9 cellular contexts compared by ENCODE assay signal in genomic region chr6:124870611-124871201, GRCh38.
DNase-seq lines count a peak whose midpoint lies in the region; ATAC-seq and TF ChIP-seq lines count a peak whose summit lies in the region.
"Had no signal": no experiment of that assay in that cellular context is flagged by ENCODE, and none has a peak within 500 bp of the region (broad histone marks: within the 10 kb centered on the region; RNA-seq: fewer than 3 reads in every experiment).

No MANE protein-coding gene starts in this region.

- H3K9me2 ChIP-seq in Loucy (replicated peaks; ENCODE audit: low read depth, low read length), result no peaks in the 10 kb centered on the region

- ATAC-seq in HG03432 (IDR thresholded peaks at IDR 0.05; ENCODE audit: unreplicated experiment) (no peak), HG03520 (IDR thresholded peaks at IDR 0.05; ENCODE audit: unreplicated experiment) (no peak)

- no peaks in the 10 kb centered on the region for H3K36me3 Mint-ChIP-seq in MCF 10A (ENCODE audit: insufficient read depth, unreplicated experiment)
- H3K36me3 Mint-ChIP-seq in CD8-positive, alpha-beta memory T cell, result no peaks in the 10 kb centered on the region
- H3K36me3 Mint-ChIP-seq in activated T-helper 2 cell treated with anti-CD3 and anti-CD28 coated beads, Interferon-gamma antibody, Interleukin-2, Interleukin-4, amounts not matched to agents 10 μg/mL and 5 μg/mL and 100 μg/mL, durations not matched to agents 14 hours and 24 hours and 36 hours (ENCODE audit: low read depth), result no peaks in the 10 kb centered on the region

- CTCF ChIA-PET in MCF 10A (lab: Yijun Ruan, JAX), result interaction anchor here (0.7 to 7.6 kb wide), 22 partner anchors 10 to 1409 kb away, joined by 3 to 127 read pairs (median 4); no protein-coding TSS in a partner anchor
- CTCF ChIA-PET in CD8-positive, alpha-beta memory T cell (lab: Charles Lee), result interaction anchor here (1.0 to 1.2 kb wide), 2 partner anchors 243 to 244 kb away, joined by 3 read pairs; no protein-coding TSS in a partner anchor

- no peaks in the 10 kb centered on the region for H3K4me1 ChIP-seq in Loucy (ENCODE audit: insufficient read depth, low read length, poor library complexity, severe bottlenecking)
- no peaks in the 10 kb centered on the region for H3K4me1 ChIP-seq in CD8-positive, alpha-beta memory T cell (ENCODE audit: insufficient read depth, low read length)

- POLR2A ChIA-PET in MCF 10A (lab: Yijun Ruan, JAX), result interaction anchor here (0.6 to 1.5 kb wide), 8 partner anchors 11 to 439 kb away, joined by 3 to 10 read pairs (median 3); no protein-coding TSS in a partner anchor
- POLR2A ChIA-PET in CD8-positive, alpha-beta memory T cell (lab: Charles Lee), result no interaction called here

- no peak overlapping the region for H2AFZ ChIP-seq in Loucy (ENCODE audit: low read length)

- H3K27me3 ChIP-seq in Loucy (ENCODE audit: insufficient read depth, low read length, poor library complexity, severe bottlenecking), result no peaks in the 10 kb centered on the region
- no peaks in the 10 kb centered on the region for H3K27me3 ChIP-seq in CD8-positive, alpha-beta memory T cell (ENCODE audit: insufficient read depth, low read length, poor library complexity, severe bottlenecking)

- no peaks in the 10 kb centered on the region for H3K36me3 ChIP-seq in Loucy (ENCODE audit: insufficient read depth, low read length)
- H3K36me3 ChIP-seq in CD8-positive, alpha-beta memory T cell (ENCODE audit: insufficient read depth, low read length), result no peaks in the 10 kb centered on the region

- no peak overlapping the region for H3K4me3 Mint-ChIP-seq in MCF 10A (ENCODE audit: unreplicated experiment)
- H3K4me3 Mint-ChIP-seq in CD8-positive, alpha-beta memory T cell, result no peak overlapping the region
- H3K4me3 Mint-ChIP-seq in activated T-helper 2 cell treated with anti-CD3 and anti-CD28 coated beads, Interferon-gamma antibody, Interleukin-2, Interleukin-4, amounts not matched to agents 10 μg/mL and 5 μg/mL and 100 μg/mL, durations not matched to agents 14 hours and 24 hours and 36 hours (ENCODE audit: low read depth), result no peak overlapping the region

- H3K27ac Mint-ChIP-seq in MCF 10A (ENCODE audit: low read depth, unreplicated experiment), result no peak overlapping the region
- H3K27ac Mint-ChIP-seq in CD8-positive, alpha-beta memory T cell, result no peak overlapping the region
- H3K27ac Mint-ChIP-seq in activated T-helper 2 cell treated with anti-CD3 and anti-CD28 coated beads, Interferon-gamma antibody, Interleukin-2, Interleukin-4, amounts not matched to agents 10 μg/mL and 5 μg/mL and 100 μg/mL, durations not matched to agents 14 hours and 24 hours and 36 hours, result no peak overlapping the region

- no peaks in the 10 kb centered on the region for H3K9me3 ChIP-seq in Loucy (ENCODE audit: insufficient read depth, low read depth, low read length)
- H3K9me3 ChIP-seq in CD8-positive, alpha-beta memory T cell (ENCODE audit: low read length), result no peaks in the 10 kb centered on the region

- peak; percentile 70 for TF ChIP-seq CTCF in Loucy (conservative IDR thresholded peaks at IDR 0.05; ENCODE audit: low read length)
- TF ChIP-seq CTCF in MCF 10A (IDR thresholded peaks at IDR 0.05; ENCODE audit: unreplicated experiment), result peak; percentile 77

- H3K4me1 Mint-ChIP-seq in MCF 10A (ENCODE audit: insufficient read depth, unreplicated experiment), result no peaks in the 10 kb centered on the region
- no peaks in the 10 kb centered on the region for H3K4me1 Mint-ChIP-seq in CD8-positive, alpha-beta memory T cell
- no peaks in the 10 kb centered on the region for H3K4me1 Mint-ChIP-seq in activated T-helper 2 cell treated with anti-CD3 and anti-CD28 coated beads, Interferon-gamma antibody, Interleukin-2, Interleukin-4, amounts not matched to agents 10 μg/mL and 5 μg/mL and 100 μg/mL, durations not matched to agents 14 hours and 24 hours and 36 hours (ENCODE audit: low read depth)

- no peaks in the 10 kb centered on the region for H3K79me2 ChIP-seq in Loucy (ENCODE audit: insufficient read depth, low read length)

- no peaks in the 10 kb centered on the region for H3K27me3 Mint-ChIP-seq in MCF 10A (ENCODE audit: insufficient read depth, unreplicated experiment)
- H3K27me3 Mint-ChIP-seq in CD8-positive, alpha-beta memory T cell, result peaks cover 0 to 2% of the 10 kb centered on the region in 2 donors
- H3K27me3 Mint-ChIP-seq in activated T-helper 2 cell treated with anti-CD3 and anti-CD28 coated beads, Interferon-gamma antibody, Interleukin-2, Interleukin-4, amounts not matched to agents 10 μg/mL and 5 μg/mL and 100 μg/mL, durations not matched to agents 14 hours and 24 hours and 36 hours (ENCODE audit: low read depth), result no peaks in the 10 kb centered on the region

- peak; percentile 37 for DNase-seq in COLO829 (ENCODE audit: low spot score)
- peak; percentile 57 for DNase-seq in MCF 10A (ENCODE audit: unreplicated experiment)
- peak; percentile 2 for DNase-seq in midbrain (lab: John Stamatoyannopoulos, UW)
- no peak for DNase-seq in CD8-positive, alpha-beta memory T cell
- DNase-seq in activated T-helper 2 cell treated with anti-CD3 and anti-CD28 coated beads, Interferon-gamma antibody, Interleukin-2, Interleukin-4, amounts not matched to agents 10 μg/mL and 5 μg/mL and 100 μg/mL, durations not matched to agents 14 hours and 24 hours and 36 hours (ENCODE audit: low spot score), result no peak

- H3K4me2 ChIP-seq in Loucy (ENCODE audit: low read depth, low read length, poor library complexity, severe bottlenecking), result no peak overlapping the region

- intact Hi-C loops in MCF 10A (cut with micrococcal nuclease), result loop anchor here (1.0 to 5.0 kb wide), 7 partner anchors 94 to 897 kb away; partner anchors contain the start of genes HDDC2 and TPD52L1
- intact Hi-C loops in activated T-helper 2 cell treated with anti-CD3 and anti-CD28 coated beads, Interferon-gamma antibody, Interleukin-2, Interleukin-4, amounts not matched to agents 10 μg/mL and 5 μg/mL and 100 μg/mL, durations not matched to agents 14 hours and 24 hours and 36 hours (cut with micrococcal nuclease), result loop anchor here (1.0 kb wide), 1 partner anchor 244 kb away; no protein-coding TSS in a partner anchor

- H3F3A ChIP-seq in Loucy (ENCODE audit: low read depth), result no peaks in the 10 kb centered on the region

- no TSS peak for BruUV-seq in MCF 10A (replicated peaks; lab: Mats Ljungman, UMichigan)

- no peaks in the 10 kb centered on the region for H4K20me1 ChIP-seq in Loucy (ENCODE audit: insufficient read depth, low read length, poor library complexity, severe bottlenecking)

- H3K9me3 Mint-ChIP-seq in MCF 10A (ENCODE audit: unreplicated experiment), result no peaks in the 10 kb centered on the region
- H3K9me3 Mint-ChIP-seq in CD8-positive, alpha-beta memory T cell, result peaks cover 0 to 3% (median 0%) of the 10 kb centered on the region in 5 donors
- no peaks in the 10 kb centered on the region for H3K9me3 Mint-ChIP-seq in activated T-helper 2 cell treated with anti-CD3 and anti-CD28 coated beads, Interferon-gamma antibody, Interleukin-2, Interleukin-4, amounts not matched to agents 10 μg/mL and 5 μg/mL and 100 μg/mL, durations not matched to agents 14 hours and 24 hours and 36 hours

- H3K27ac ChIP-seq in CD8-positive, alpha-beta memory T cell (ENCODE audit: low read depth, low read length), result no peak overlapping the region
- H3K27ac ChIP-seq: epithelial cell of prostate had no signal

- no peak overlapping the region for H3K9ac ChIP-seq in Loucy (ENCODE audit: low read depth, low read length, poor library complexity, severe bottlenecking)

- H3K4me3 ChIP-seq in Loucy (ENCODE audit: low read length, poor library complexity, severe bottlenecking), result no peak overlapping the region
- no peak overlapping the region for H3K4me3 ChIP-seq in CD8-positive, alpha-beta memory T cell (ENCODE audit: low read length)

Comparison
In these comparisons a context has a peak if more than half of its experiments do, and no peak if none do; other contexts are left out.
1. DNase-seq: peak in COLO829 (single experiment), MCF 10A (single experiment) and midbrain (single experiment); none in CD8-positive, alpha-beta memory T cell (0 of 5) and activated T-helper 2 cell treated with anti-CD3 and anti-CD28 coated beads, Interferon-gamma antibody, Interleukin-2, Interleukin-4, amounts not matched to agents 10 μg/mL and 5 μg/mL and 100 μg/mL, durations not matched to agents 14 hours and 24 hours and 36 hours (single experiment).